ENCODE assay signal across 15 cellular contexts in the genomic region with DNA sequence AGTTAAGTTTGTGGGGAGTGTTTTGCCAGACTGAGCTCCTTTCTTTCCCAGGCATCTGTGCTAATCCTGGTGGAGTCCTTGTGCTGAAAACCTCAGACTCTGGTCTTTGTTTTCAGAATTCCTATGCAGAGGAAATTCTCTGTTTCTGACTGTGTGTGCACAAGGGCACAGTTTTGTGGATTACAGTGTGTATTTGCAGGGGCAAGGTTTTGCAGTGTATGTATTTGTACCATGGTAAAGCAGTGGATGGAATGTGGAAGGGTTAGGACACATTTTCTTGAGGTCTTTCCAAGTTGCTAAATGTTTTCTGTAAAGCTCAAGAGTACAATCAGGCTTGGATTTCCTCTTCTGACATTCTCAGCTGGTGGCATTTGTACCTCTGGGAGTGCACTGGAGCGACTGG.
A peak's percentile ranks its signal among the peaks of the same experiment; 100 is the strongest.
DNase-seq lines count a peak whose midpoint lies in the region; TF ChIP-seq lines count a peak whose summit lies in the region.
"Had no signal": no experiment of that assay in that cellular context is flagged by ENCODE, and none has a peak within 500 bp of the region (broad histone marks: within the 10 kb centered on the region; RNA-seq: fewer than 3 reads in every experiment).

No MANE protein-coding gene starts in this region.

- H2BK15ac ChIP-seq in H9 (ENCODE audit: low read depth, low read length): no peak overlapping the region

- H4K5ac ChIP-seq in H9 (ENCODE audit: insufficient read length, low read depth, low read length): no peak overlapping the region

- H2AK5ac ChIP-seq in H9 (ENCODE audit: insufficient read length, low read length): no peak overlapping the region

- H3K4me3 Mint-ChIP-seq in HFFc6 (no peak overlapping the region), osteocyte (ENCODE audit: unreplicated experiment) (no peak overlapping the region), H9 (no peak overlapping the region)
- H3K4me3 Mint-ChIP-seq: CD4-positive, alpha-beta memory T cell had no signal

- no peak overlapping the region for H3K4me2 ChIP-seq in H9 (ENCODE audit: insufficient read depth, insufficient read length, low read length)
- H3K4me2 ChIP-seq: PC-9 had no signal

- no peaks in the 10 kb centered on the region for H3K79me2 ChIP-seq in H9 (ENCODE audit: insufficient read depth, low read length)

- H3K9ac ChIP-seq in H9 (ENCODE audit: extremely low read depth, insufficient read length, low read length): no peak overlapping the region

- no peak overlapping the region for H3K27ac ChIP-seq in H9 (ENCODE audit: insufficient read length, low read depth, low read length)
- H3K27ac ChIP-seq: PC-9, SK-N-MC had no signal

- no peaks in the 10 kb centered on the region for H3K36me3 ChIP-seq in MG63
- H3K36me3 ChIP-seq: BE2C, HAP-1 had no signal

- no peak overlapping the region for H3K23ac ChIP-seq in H9 (ENCODE audit: insufficient read length, low read depth, low read length)

- H3K56ac ChIP-seq in H9 (ENCODE audit: insufficient read length, low read depth, low read length): no peak overlapping the region

- H3K4me3 ChIP-seq in choroid plexus epithelial cell (ENCODE audit: low read depth, low read length): no peak overlapping the region
- no peak overlapping the region for H3K4me3 ChIP-seq in MG63
- H3K4me3 ChIP-seq: HAP-1, PC-9, SK-N-MC had no signal

- H4K91ac ChIP-seq in H9 (ENCODE audit: insufficient read length, low read depth, low read length): no peak overlapping the region

- H3K9me3 Mint-ChIP-seq in HFFc6 (peaks cover 16% of the 10 kb centered on the region; the same call in 1 of the 2 replicates), osteocyte (ENCODE audit: unreplicated experiment) (peaks cover 12% of the 10 kb centered on the region), H9 (peaks cover 0 to 10% of the 10 kb centered on the region in 2 experiments; a peak in 2 of 5 replicates)

- H2BK5ac ChIP-seq in H9 (ENCODE audit: insufficient read length, low read length): no peak overlapping the region

- no peaks in the 10 kb centered on the region for H3K23me2 ChIP-seq in H9 (ENCODE audit: insufficient read length, low read depth, low read length, poor library complexity, severe bottlenecking)

- no peak overlapping the region for H2BK12ac ChIP-seq in H9 (ENCODE audit: insufficient read length, low read depth, low read length)

- no peak overlapping the region for H2BK20ac ChIP-seq in H9 (ENCODE audit: low read depth, low read length, poor library complexity, severe bottlenecking)

- no peaks in the 10 kb centered on the region for H4K20me1 ChIP-seq in H9 (ENCODE audit: control insufficient read depth, insufficient read depth, insufficient read length)

- H3K4me1 Mint-ChIP-seq in HFFc6 (ENCODE audit: low read depth): peaks cover 74% of the 10 kb centered on the region
- H3K4me1 Mint-ChIP-seq in osteocyte (ENCODE audit: unreplicated experiment): peaks cover 57% of the 10 kb centered on the region
- H3K4me1 Mint-ChIP-seq in H9: peaks cover 0 to 13% of the 10 kb centered on the region in 2 experiments; a peak in 2 of 4 replicates
- H3K4me1 Mint-ChIP-seq: CD4-positive, alpha-beta memory T cell had no signal

- no peak overlapping the region for H2BK120ac ChIP-seq in H9 (ENCODE audit: low read depth, low read length, poor library complexity, severe bottlenecking)

- H3K4ac ChIP-seq in H9 (ENCODE audit: low read depth, low read length): no peak overlapping the region

- H3K36me3 Mint-ChIP-seq in HFFc6 (ENCODE audit: low read depth) (peaks cover 15% of the 10 kb centered on the region), osteocyte (ENCODE audit: unreplicated experiment) (peaks cover 1% of the 10 kb centered on the region), H9 (ENCODE audit: insufficient read depth in 1 of 3, low read depth in 3 of 3) (peaks cover 0 to 7% (median 0%) of the 10 kb centered on the region in 3 experiments; a peak in 3 of 7 replicates)
- H3K36me3 Mint-ChIP-seq: CD4-positive, alpha-beta memory T cell had no signal

- no peak overlapping the region for H3K18ac ChIP-seq in H9 (ENCODE audit: insufficient read length, low read depth, low read length)

- H4K8ac ChIP-seq in H9 (replicated peaks; ENCODE audit: insufficient read length, low read depth, low read length): no peak overlapping the region

- no peaks in the 10 kb centered on the region for H3K27me3 ChIP-seq in H9 (ENCODE audit: insufficient read depth, low read length)
- no peaks in the 10 kb centered on the region for H3K27me3 ChIP-seq in MG63
- H3K27me3 ChIP-seq: BE2C had no signal

- H3K27ac Mint-ChIP-seq in HFFc6 (peak overlapping the region; percentile 36; the same call in 1 of the 2 replicates), osteocyte (ENCODE audit: unreplicated experiment) (peak overlapping the region; percentile 71), H9 (no peak overlapping the region)
- H3K27ac Mint-ChIP-seq: CD4-positive, alpha-beta memory T cell had no signal

- H3T11ph ChIP-seq in H9 (ENCODE audit: low read length): no peak overlapping the region

- H3K14ac ChIP-seq in H9 (ENCODE audit: insufficient read depth, low read length): no peak overlapping the region

- H3K79me1 ChIP-seq in H9 (ENCODE audit: insufficient read depth, low read depth, low read length, poor library complexity, severe bottlenecking): no peaks in the 10 kb centered on the region

- no peaks in the 10 kb centered on the region for H3K4me1 ChIP-seq in H9 (ENCODE audit: insufficient read depth, low read length)
- H3K4me1 ChIP-seq: BE2C, HAP-1 had no signal

- no peaks in the 10 kb centered on the region for H3K9me3 ChIP-seq in H9 (ENCODE audit: control insufficient read depth, low read depth, low read length)
- no peaks in the 10 kb centered on the region; the same call in none of the 2 replicates for H3K9me3 ChIP-seq in MG63
- H3K9me3 ChIP-seq: BE2C, HAP-1 had no signal

- no peak for TF ChIP-seq CTCF in HFFc6 (IDR thresholded peaks at IDR 0.05)
- TF ChIP-seq CTCF in choroid plexus epithelial cell (conservative IDR thresholded peaks at IDR 0.05; ENCODE audit: low read depth, low read length): no peak
- peak; percentile 4 for TF ChIP-seq CTCF in osteocyte (IDR thresholded peaks at IDR 0.05)
- TF ChIP-seq CTCF in H9 (conservative IDR thresholded peaks at IDR 0.05): no peak

- no peak overlapping the region for H2AFZ ChIP-seq in H9 (ENCODE audit: low read length)
- H2AFZ ChIP-seq: PC-9 had no signal

- DNase-seq in HFFc6: no peak
- peak; percentile 57 for DNase-seq in choroid plexus epithelial cell (ENCODE audit: low read depth)
- peak; percentile 28 for DNase-seq in iris pigment epithelial cell (ENCODE audit: low read depth)
- no peak for DNase-seq in osteocyte (ENCODE audit: extremely low spot score, unreplicated experiment)
- DNase-seq in NCI-H1436 (lab: John Stamatoyannopoulos, UW): no peak
- DNase-seq in GM19240 (ENCODE audit: insufficient read length, low spot score): no peak
- DNase-seq in H9: no peak
- DNase-seq in MG63: no peak
- DNase-seq: BE2C; CD4-positive, alpha-beta memory T cell; NCI-H1048; NCI-H446; PC-9 had no signal

- WGBS in H9 (ENCODE audit: extremely low coverage, insufficient read length, low lambda C conversion rate): no CpG with 5 or more reads among the region's 1 CpG

- H3K27me3 Mint-ChIP-seq in HFFc6 (ENCODE audit: insufficient read depth) (peaks cover 7% of the 10 kb centered on the region; the same call in 1 of the 2 replicates), osteocyte (ENCODE audit: unreplicated experiment) (no peaks in the 10 kb centered on the region), H9 (ENCODE audit: low read depth) (no peaks in the 10 kb centered on the region)
- H3K27me3 Mint-ChIP-seq: CD4-positive, alpha-beta memory T cell had no signal

Comparison
In these comparisons a context has a peak if more than half of its experiments do, and no peak if none do; other contexts are left out.
1. DNase-seq: peak in choroid plexus epithelial cell (single experiment) and iris pigment epithelial cell (single experiment); none in HFFc6 (single experiment), osteocyte (single experiment), NCI-H1436 (single experiment), GM19240 (single experiment), H9 (single experiment) and MG63 (single experiment).
2. H3K27ac Mint-ChIP-seq: peak in HFFc6 (single experiment) and osteocyte (single experiment); none in H9 (0 of 3).